Comparison of ENCODE assay signal across 8 cellular contexts in the genomic region with DNA sequence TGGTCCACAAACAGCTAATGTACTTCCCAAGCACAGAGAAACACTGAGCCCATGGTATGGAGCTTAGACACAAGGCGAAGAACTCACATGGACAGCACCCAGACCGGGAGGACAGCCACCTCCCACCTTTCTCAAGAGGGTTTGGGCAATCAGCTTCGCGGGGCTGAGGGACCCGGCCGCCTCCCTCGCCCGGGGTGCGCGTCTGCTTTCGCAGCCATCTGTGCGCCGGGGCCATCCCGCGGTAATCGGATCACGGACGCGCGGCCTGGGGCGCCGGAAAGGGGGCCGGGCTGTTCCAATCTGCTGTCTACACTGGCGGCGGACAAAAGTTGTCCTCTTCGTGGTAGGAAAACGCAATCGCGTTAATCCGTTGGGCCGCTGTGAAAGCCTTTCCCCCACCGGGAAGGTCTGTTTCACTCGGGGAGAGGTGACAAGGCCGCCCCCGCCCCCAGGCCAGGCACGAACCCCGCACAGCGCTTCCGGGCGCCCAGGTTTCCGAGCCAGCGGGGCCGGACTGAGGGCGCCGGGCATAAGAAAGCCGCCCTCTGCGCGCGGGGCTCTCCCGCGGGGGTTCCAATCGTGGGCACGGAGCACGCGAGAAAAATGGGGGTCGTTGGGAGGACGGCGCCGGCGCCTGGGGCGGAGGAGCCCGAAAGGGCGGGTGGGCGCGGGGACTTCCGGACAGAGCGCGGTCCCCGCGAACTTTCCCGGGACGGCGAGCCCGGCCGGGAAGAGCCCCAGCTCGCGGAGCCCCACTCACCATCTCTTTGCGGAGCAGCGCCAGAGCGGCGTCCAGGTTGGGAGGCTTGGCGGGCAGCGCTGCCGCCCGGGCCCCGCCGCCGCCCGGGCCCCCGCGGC. TPM values are rescaled to one million over a fixed set of nuclear protein-coding genes. Genes with fewer than 3 reads are reported as not detected.
DNase-seq lines count a peak whose midpoint lies in the region; ATAC-seq and TF ChIP-seq lines count a peak whose summit lies in the region.

No MANE protein-coding gene starts in this region.

- peak; percentile 40 for ATAC-seq in HG03045 (IDR thresholded peaks at IDR 0.05; ENCODE audit: unreplicated experiment)
- peak; percentile 29 to 60 (median 47) for ATAC-seq in heart right ventricle

- H3K27ac ChIP-seq in Peyer's patch (peak overlapping the region in 2 of 4 donors; percentile 25 to 73), heart right ventricle (peak overlapping the region in 9 of 10 donors; percentile 29 to 89 (median 79)), prostate gland (peak overlapping the region in 1 of 2 donors; percentile 34)

- H3K36me3 ChIP-seq in Peyer's patch (no peaks in the 10 kb centered on the region), heart right ventricle (no peaks in the 10 kb centered on the region), prostate gland (no peaks in the 10 kb centered on the region)

- DNase-seq in SKM-1 treated with dmso at 0.1 percent for 144 hours (lab: John Stamatoyannopoulos, UW; ENCODE audit: unreplicated experiment) = peak; percentile 39
- DNase-seq in SKM-1 (lab: John Stamatoyannopoulos, UW; ENCODE audit: unreplicated experiment) = no peak
- peak; percentile 19 to 62 (median 51) for DNase-seq in Peyer's patch
- peak; percentile 8 for DNase-seq in activated gamma-delta T cell treated with anti-CD3 and anti-CD28 coated beads, Interleukin-2, amount 50 U/mL, for 16 hours (ENCODE audit: low read depth)
- peak; percentile 11 to 44 for DNase-seq in heart right ventricle
- DNase-seq in prostate gland (ENCODE audit: low spot score) = peak; percentile 14
- no peak for DNase-seq in NCI-H2107 (lab: John Stamatoyannopoulos, UW)

- TF ChIP-seq CTCF in Peyer's patch (IDR thresholded peaks at IDR 0.05) = no peak
- no peak for TF ChIP-seq CTCF in heart right ventricle (IDR thresholded peaks at IDR 0.05)
- no peak for TF ChIP-seq CTCF in prostate gland (IDR thresholded peaks at IDR 0.05)

- H3K27me3 ChIP-seq in Peyer's patch (no peaks in the 10 kb centered on the region), heart right ventricle (peaks cover 0 to 32% (median 7%) of the 10 kb centered on the region in 7 donors), prostate gland (replicated peaks; ENCODE audit: insufficient read depth) (no peaks in the 10 kb centered on the region)

- 0 to 1% methylated on average over 75 to 91 of the region's 91 CpGs for WGBS in heart right ventricle, 2 donors
- WGBS in prostate gland = under 1% methylated on average over 63 of the region's 91 CpGs

- peaks cover 0 to under 1% (median 0%) of the 10 kb centered on the region in 4 donors for H3K9me3 ChIP-seq in Peyer's patch
- H3K9me3 ChIP-seq in heart right ventricle = peaks cover 0 to 10% (median 2%) of the 10 kb centered on the region in 11 donors
- H3K9me3 ChIP-seq in prostate gland = no peaks in the 10 kb centered on the region

- TF ChIP-seq POLR2A in Peyer's patch (IDR thresholded peaks at IDR 0.05) = no peak
- no peak for TF ChIP-seq POLR2A in prostate gland (IDR thresholded peaks at IDR 0.05)

- H3K4me1 ChIP-seq in Peyer's patch = peaks cover 0 to 17% (median 0%) of the 10 kb centered on the region in 4 donors
- peaks cover 2 to 38% (median 22%) of the 10 kb centered on the region in 9 donors for H3K4me1 ChIP-seq in heart right ventricle
- no peaks in the 10 kb centered on the region for H3K4me1 ChIP-seq in prostate gland (replicated peaks)

- intact Hi-C loops in heart right ventricle (cut with DNase I) (loop anchor here in 2 of 10 donors (2.0 to 5.0 kb wide), 2 partner anchors 21 to 62 kb away; partner anchors contain the start of genes ARV1 (in 1 of the 2) and TTC13 (in 1 of the 2)), prostate gland (cut with DNase I) (no loop called here)

- H3K4me3 ChIP-seq in Peyer's patch = peak overlapping the region; percentile 71 to 96 (median 80)
- peak overlapping the region; percentile 44 to 93 (median 80) for H3K4me3 ChIP-seq in heart right ventricle
- peak overlapping the region; percentile 70 to 77 for H3K4me3 ChIP-seq in prostate gland

RNA-seq across cellular contexts. Expression of gene FAM89A, which starts 0.7 kb away (rescaled TPM):
- 1 to 10 TPM in 2 of 4 donors, under 1 TPM in 1, not detected in 1; 0.94 to 3.0 (median 1.6) TPM for total RNA-seq in Peyer's patch
- total RNA-seq in heart right ventricle = 10 to 100 TPM in 1 of 10 donors, 1 to 10 TPM in 9; 4.1 to 14.3 (median 5.3) TPM
- 1 to 10 TPM; 4.8 to 9.9 TPM for polyA plus RNA-seq in heart right ventricle
- total RNA-seq in prostate gland = 10 to 100 TPM; 13.7 to 13.9 TPM

Comparison
In these comparisons a context has a peak if more than half of its experiments do, and no peak if none do; other contexts are left out.
1. DNase-seq: peak in SKM-1 treated with dmso at 0.1 percent for 144 hours (single experiment), Peyer's patch (3 of 3), activated gamma-delta T cell treated with anti-CD3 and anti-CD28 coated beads, Interleukin-2, amount 50 U/mL, for 16 hours (single experiment), heart right ventricle (2 of 2) and prostate gland (single experiment); none in SKM-1 (single experiment) and NCI-H2107 (single experiment).
2. Peak in every context shown above with its lines, with median percentiles within 50 percentile points of each other: H3K4me3 ChIP-seq.